ENCODE assay signal across 27 cellular contexts in genomic region chr4:122259849-122260248, GRCh38.
"Had no signal": no experiment of that assay in that cellular context is flagged by ENCODE, and none has a peak within 500 bp of the region (broad histone marks: within the 10 kb centered on the region; RNA-seq: fewer than 3 reads in every experiment).

No MANE protein-coding gene starts in this region.

- H3K27me3 Mint-ChIP-seq: natural killer cell treated with Interleukin-12 subunit alpha and Interleukin-12 subunit beta and Interleukin-15 and Interleukin-18, amount 100 ng/mL, for 72 hours; stimulated activated naive B cell treated with anti-CD40 and anti-IgM and Interleukin-4, amounts not matched to agents 10 μg/mL and 1 μg/mL and 100 μg/mL, for 72 hours; stimulated activated naive CD8-positive, alpha-beta T cell treated with anti-CD3 and anti-CD28 coated beads, Interleukin-15, Interleukin-2, amounts not matched to agents 100 ng/mL and 50 ng/mL, for 24 hours had no signal

- H3K4me1 ChIP-seq: pancreas, prostate gland, right lobe of liver, sigmoid colon, stomach, thyroid gland, tibial nerve, upper lobe of left lung, vagina had no signal

- H3K4me3 ChIP-seq: pancreas, prostate gland, right lobe of liver, sigmoid colon, stomach, thoracic aorta, thyroid gland, tibial nerve, upper lobe of left lung, vagina had no signal

- H3K9me3 ChIP-seq: neutrophil, pancreas, prostate gland, right lobe of liver, sigmoid colon, stomach, thoracic aorta, thyroid gland, tibial nerve, upper lobe of left lung, vagina had no signal

- FAIRE-seq: pancreas, small intestine, urothelium cell line had no signal

- H3K27ac Mint-ChIP-seq: natural killer cell treated with Interleukin-12 subunit alpha and Interleukin-12 subunit beta and Interleukin-15 and Interleukin-18, amount 100 ng/mL, for 72 hours; nephron progenitor cell; stimulated activated effector memory CD8-positive, alpha-beta T cell treated with anti-CD3 and anti-CD28 coated beads, Interleukin-12 subunit alpha, Interleukin-12 subunit beta, amount 100 ng/mL, for 72 hours; stimulated activated naive B cell treated with anti-CD40 and anti-IgM and Interleukin-4, amounts not matched to agents 10 μg/mL and 1 μg/mL and 100 μg/mL, for 72 hours; stimulated activated naive CD8-positive, alpha-beta T cell treated with anti-CD3 and anti-CD28 coated beads, Interleukin-15, Interleukin-2, amounts not matched to agents 100 ng/mL and 50 ng/mL, for 24 hours had no signal

- H3K4me1 Mint-ChIP-seq: nephron progenitor cell; neural crest cell; stimulated activated effector memory CD8-positive, alpha-beta T cell treated with anti-CD3 and anti-CD28 coated beads, Interleukin-12 subunit alpha, Interleukin-12 subunit beta, amount 100 ng/mL, for 72 hours; stimulated activated naive B cell treated with anti-CD40 and anti-IgM and Interleukin-4, amounts not matched to agents 10 μg/mL and 1 μg/mL and 100 μg/mL, for 72 hours had no signal

- H3K4me3 Mint-ChIP-seq: natural killer cell treated with Interleukin-12 subunit alpha and Interleukin-12 subunit beta and Interleukin-15 and Interleukin-18, amount 100 ng/mL, for 72 hours; nephron progenitor cell; neural crest cell; stimulated activated effector memory CD8-positive, alpha-beta T cell treated with anti-CD3 and anti-CD28 coated beads, Interleukin-12 subunit alpha, Interleukin-12 subunit beta, amount 100 ng/mL, for 72 hours; stimulated activated naive B cell treated with anti-CD40 and anti-IgM and Interleukin-4, amounts not matched to agents 10 μg/mL and 1 μg/mL and 100 μg/mL, for 72 hours; stimulated activated naive CD8-positive, alpha-beta T cell treated with anti-CD3 and anti-CD28 coated beads, Interleukin-15, Interleukin-2, amounts not matched to agents 100 ng/mL and 50 ng/mL, for 24 hours had no signal

- H3K27me3 ChIP-seq: neutrophil, pancreas, right lobe of liver, sigmoid colon, stomach, thyroid gland, tibial nerve, upper lobe of left lung, vagina had no signal

- H3K9me3 Mint-ChIP-seq: natural killer cell treated with Interleukin-12 subunit alpha and Interleukin-12 subunit beta and Interleukin-15 and Interleukin-18, amount 100 ng/mL, for 72 hours; nephron progenitor cell; neural crest cell; stimulated activated effector memory CD8-positive, alpha-beta T cell treated with anti-CD3 and anti-CD28 coated beads, Interleukin-12 subunit alpha, Interleukin-12 subunit beta, amount 100 ng/mL, for 72 hours; stimulated activated naive B cell treated with anti-CD40 and anti-IgM and Interleukin-4, amounts not matched to agents 10 μg/mL and 1 μg/mL and 100 μg/mL, for 72 hours; stimulated activated naive CD8-positive, alpha-beta T cell treated with anti-CD3 and anti-CD28 coated beads, Interleukin-15, Interleukin-2, amounts not matched to agents 100 ng/mL and 50 ng/mL, for 24 hours had no signal

- H3K27ac ChIP-seq: neutrophil, pancreas, prostate gland, right lobe of liver, sigmoid colon, stomach, thoracic aorta, thyroid gland, tibial nerve, upper lobe of left lung, vagina had no signal

- DNase-seq: nephron progenitor cell; nucleus accumbens; pancreas; right cardiac atrium; right lobe of liver; sigmoid colon; small intestine; stimulated activated CD4-positive, alpha-beta T cell treated with anti-CD3 and anti-CD28 coated beads, Interleukin-15, amount 100 ng/mL, for 24 hours; stimulated activated CD4-positive, alpha-beta T cell treated with anti-CD3 and anti-CD28 coated beads, Interleukin-2, amount 100 ng/mL, for 24 hours; stimulated activated CD4-positive, alpha-beta T cell treated with anti-CD3 and anti-CD28 coated beads, Interleukin-2, amount 100 ng/mL, for 48 hours; stimulated activated CD4-positive, alpha-beta T cell treated with anti-CD3 and anti-CD28 coated beads, Interleukin-4, amount 100 ng/mL, for 24 hours; stimulated activated naive B cell treated with anti-CD40 and anti-IgM and Interleukin-4, amounts not matched to agents 10 μg/mL and 1 μg/mL and 100 μg/mL, for 72 hours; stimulated activated naive CD4-positive, alpha-beta T cell treated with Interleukin-2 at 50 U/mL for 16 hours; stomach; thyroid gland; trophoblast cell; upper lobe of left lung had no signal

- ATAC-seq: natural killer cell treated with Interleukin-12 subunit alpha and Interleukin-12 subunit beta and Interleukin-15 and Interleukin-18, amount 100 ng/mL, for 72 hours; pancreas; right cardiac atrium; right lobe of liver; stimulated activated effector memory CD8-positive, alpha-beta T cell treated with anti-CD3 and anti-CD28 coated beads, Interleukin-12 subunit alpha, Interleukin-12 subunit beta, amount 100 ng/mL, for 72 hours; stimulated activated naive B cell treated with anti-CD40 and anti-IgM and Interleukin-4, amounts not matched to agents 10 μg/mL and 1 μg/mL and 100 μg/mL, for 72 hours had no signal
